Comparison of ENCODE assay signal across 2 cellular contexts in the genomic region with DNA sequence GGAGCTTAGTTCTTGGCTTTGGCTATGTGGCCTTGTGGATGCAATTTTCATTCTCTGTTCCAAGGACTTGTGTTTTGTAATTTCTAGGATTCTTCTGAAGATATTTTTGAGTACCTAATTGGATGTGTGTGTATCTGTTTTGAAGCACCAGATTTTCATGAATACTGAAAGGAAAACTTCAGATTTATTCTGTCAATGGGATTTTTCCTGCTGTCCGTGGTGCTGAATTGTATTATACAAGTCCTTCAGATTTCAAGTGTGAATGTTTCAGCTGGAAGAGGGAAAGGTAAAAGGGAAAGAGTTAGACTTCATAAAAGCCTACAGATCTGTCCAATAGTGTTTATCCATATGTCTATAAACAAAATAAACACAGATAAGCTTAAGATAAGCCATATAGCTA.
TF ChIP-seq lines count a peak whose summit lies in the region.

No MANE protein-coding gene starts in this region.

TF ChIP-seq in A549, 52 proteins besides CTCF, POLR2A, EP300 and RAD21 (continued from another document):
- TF ChIP-seq, protein P1, sequence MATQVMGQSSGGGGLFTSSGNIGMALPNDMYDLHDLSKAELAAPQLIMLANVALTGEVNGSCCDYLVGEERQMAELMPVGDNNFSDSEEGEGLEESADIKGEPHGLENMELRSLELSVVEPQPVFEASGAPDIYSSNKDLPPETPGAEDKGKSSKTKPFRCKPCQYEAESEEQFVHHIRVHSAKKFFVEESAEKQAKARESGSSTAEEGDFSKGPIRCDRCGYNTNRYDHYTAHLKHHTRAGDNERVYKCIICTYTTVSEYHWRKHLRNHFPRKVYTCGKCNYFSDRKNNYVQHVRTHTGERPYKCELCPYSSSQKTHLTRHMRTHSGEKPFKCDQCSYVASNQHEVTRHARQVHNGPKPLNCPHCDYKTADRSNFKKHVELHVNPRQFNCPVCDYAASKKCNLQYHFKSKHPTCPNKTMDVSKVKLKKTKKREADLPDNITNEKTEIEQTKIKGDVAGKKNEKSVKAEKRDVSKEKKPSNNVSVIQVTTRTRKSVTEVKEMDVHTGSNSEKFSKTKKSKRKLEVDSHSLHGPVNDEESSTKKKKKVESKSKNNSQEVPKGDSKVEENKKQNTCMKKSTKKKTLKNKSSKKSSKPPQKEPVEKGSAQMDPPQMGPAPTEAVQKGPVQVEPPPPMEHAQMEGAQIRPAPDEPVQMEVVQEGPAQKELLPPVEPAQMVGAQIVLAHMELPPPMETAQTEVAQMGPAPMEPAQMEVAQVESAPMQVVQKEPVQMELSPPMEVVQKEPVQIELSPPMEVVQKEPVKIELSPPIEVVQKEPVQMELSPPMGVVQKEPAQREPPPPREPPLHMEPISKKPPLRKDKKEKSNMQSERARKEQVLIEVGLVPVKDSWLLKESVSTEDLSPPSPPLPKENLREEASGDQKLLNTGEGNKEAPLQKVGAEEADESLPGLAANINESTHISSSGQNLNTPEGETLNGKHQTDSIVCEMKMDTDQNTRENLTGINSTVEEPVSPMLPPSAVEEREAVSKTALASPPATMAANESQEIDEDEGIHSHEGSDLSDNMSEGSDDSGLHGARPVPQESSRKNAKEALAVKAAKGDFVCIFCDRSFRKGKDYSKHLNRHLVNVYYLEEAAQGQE (IDR thresholded peaks at IDR 0.05), result peak; percentile 91
- TF ChIP-seq, protein P2, sequence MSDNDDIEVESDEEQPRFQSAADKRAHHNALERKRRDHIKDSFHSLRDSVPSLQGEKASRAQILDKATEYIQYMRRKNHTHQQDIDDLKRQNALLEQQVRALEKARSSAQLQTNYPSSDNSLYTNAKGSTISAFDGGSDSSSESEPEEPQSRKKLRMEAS (IDR thresholded peaks at IDR 0.05), result no peak

TF ChIP-seq in IMR-90, 13 proteins besides CTCF, POLR2A, EP300 and RAD21 (continued from another document):
- TF ChIP-seq, protein P3, sequence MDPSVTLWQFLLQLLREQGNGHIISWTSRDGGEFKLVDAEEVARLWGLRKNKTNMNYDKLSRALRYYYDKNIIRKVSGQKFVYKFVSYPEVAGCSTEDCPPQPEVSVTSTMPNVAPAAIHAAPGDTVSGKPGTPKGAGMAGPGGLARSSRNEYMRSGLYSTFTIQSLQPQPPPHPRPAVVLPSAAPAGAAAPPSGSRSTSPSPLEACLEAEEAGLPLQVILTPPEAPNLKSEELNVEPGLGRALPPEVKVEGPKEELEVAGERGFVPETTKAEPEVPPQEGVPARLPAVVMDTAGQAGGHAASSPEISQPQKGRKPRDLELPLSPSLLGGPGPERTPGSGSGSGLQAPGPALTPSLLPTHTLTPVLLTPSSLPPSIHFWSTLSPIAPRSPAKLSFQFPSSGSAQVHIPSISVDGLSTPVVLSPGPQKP (IDR thresholded peaks at IDR 0.05; ENCODE audit: borderline replicate concordance, low read depth, low read length), result no peak
- no peak for TF ChIP-seq NFE2L2 (IDR thresholded peaks at IDR 0.05; ENCODE audit: low read depth, low read length)
- no peak for TF ChIP-seq RCOR1 (IDR thresholded peaks at IDR 0.05; ENCODE audit: insufficient replicate concordance, low read length)
- no peak for TF ChIP-seq BHLHE40 (IDR thresholded peaks at IDR 0.05; ENCODE audit: low read depth, low read length)
